In the genomic region with DNA sequence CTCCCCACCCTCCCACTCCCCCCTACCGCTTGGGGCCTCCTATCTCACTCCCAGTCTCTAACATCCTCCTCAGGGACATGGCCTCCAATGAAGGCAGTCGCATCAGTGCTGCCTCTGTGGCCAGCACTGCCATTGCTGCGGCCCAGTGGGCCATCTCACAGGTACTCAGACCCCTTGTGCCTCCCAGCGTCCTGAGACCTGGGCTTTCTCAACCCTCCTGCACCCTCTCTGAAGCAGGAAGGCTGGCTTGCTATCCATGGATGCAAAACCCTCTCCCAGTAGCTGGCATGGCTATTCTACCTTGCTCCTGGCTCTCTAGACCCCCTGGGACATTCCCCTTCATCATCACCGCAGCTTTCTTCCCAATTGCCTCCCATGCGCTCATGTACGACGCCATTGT, we compare ENCODE assay signal across 23 cellular contexts. TPM values are rescaled to one million over a fixed set of nuclear protein-coding genes. Genes with fewer than 3 reads are reported as not detected.
DNase-seq lines count a peak whose midpoint lies in the region; ATAC-seq, FAIRE-seq and TF ChIP-seq lines count a peak whose summit lies in the region.
"Had no signal": no experiment of that assay in that cellular context is flagged by ENCODE, and none has a peak within 500 bp of the region (broad histone marks: within the 10 kb centered on the region; RNA-seq: fewer than 3 reads in every experiment).

No MANE protein-coding gene starts in this region.

- intact Hi-C loops in kidney (cut with DNase I) (no loop called here), aorta (cut with DNase I) (no loop called here), mucosa of descending colon (cut with DNase I, micrococcal nuclease) (no loop called here)

- no peak overlapping the region for H3K4me3 ChIP-seq in kidney (ENCODE audit: low read length in 2 of 2)
- no peak overlapping the region for H3K4me3 ChIP-seq in aorta (ENCODE audit: low read length in 2 of 2)
- H3K4me3 ChIP-seq in mucosa of descending colon = no peak overlapping the region
- H3K4me3 ChIP-seq: GM23338 had no signal

- ATAC-seq in aorta (ENCODE audit: low FRiP score) = no peak
- no peak for ATAC-seq in mucosa of descending colon
- ATAC-seq: GM23338 had no signal

- peaks cover 5% of the 10 kb centered on the region; the same call in 1 of the 2 replicates for H3K36me3 Mint-ChIP-seq in HFFc6 (ENCODE audit: low read depth)
- peaks cover 10% of the 10 kb centered on the region for H3K36me3 Mint-ChIP-seq in chondrocyte (ENCODE audit: low read depth)

- no peaks in the 10 kb centered on the region for H3K27me3 ChIP-seq in aorta (ENCODE audit: control insufficient read depth in 1 of 2, insufficient read depth in 2 of 2, low read length in 1 of 2)

- H3K4me1 ChIP-seq in kidney (ENCODE audit: control insufficient read depth in 1 of 2, insufficient read depth in 1 of 2, low read depth in 1 of 2, low read length in 2 of 2) (no peaks in the 10 kb centered on the region), aorta (ENCODE audit: control insufficient read depth in 1 of 2, insufficient read depth in 2 of 2, low read length in 2 of 2) (no peaks in the 10 kb centered on the region), mucosa of descending colon (ENCODE audit: low read depth) (no peaks in the 10 kb centered on the region)

- 85 to 87% methylated on average over 8 of the region's 8 CpGs for WGBS in aorta, 2 donors

- no peak overlapping the region for H3K27ac ChIP-seq in kidney (ENCODE audit: low read depth in 2 of 2, low read length in 2 of 2)
- no peak overlapping the region for H3K27ac ChIP-seq in aorta (ENCODE audit: low read depth in 1 of 2, low read length in 2 of 2)
- H3K27ac ChIP-seq: HL-60 had no signal

- H3K9me3 Mint-ChIP-seq in HFFc6 = no peaks in the 10 kb centered on the region
- no peaks in the 10 kb centered on the region for H3K9me3 Mint-ChIP-seq in chondrocyte (ENCODE audit: low read depth)
- H3K9me3 Mint-ChIP-seq: CD8-positive, alpha-beta memory T cell; GM23338 had no signal

- H3K4me3 Mint-ChIP-seq in HFFc6 (no peak overlapping the region), chondrocyte (ENCODE audit: unreplicated experiment) (no peak overlapping the region)
- H3K4me3 Mint-ChIP-seq: B cell; CD4-positive, CD25-positive, alpha-beta regulatory T cell; CD8-positive, alpha-beta memory T cell; GM23338 had no signal

- TF ChIP-seq CTCF in HFFc6 (IDR thresholded peaks at IDR 0.05) (no peak), chondrocyte (IDR thresholded peaks at IDR 0.05) (no peak), kidney (IDR thresholded peaks at IDR 0.05; ENCODE audit: borderline replicate concordance, extremely low read depth, insufficient read depth) (no peak), mucosa of descending colon (IDR thresholded peaks at IDR 0.05) (no peak)

- H3K27ac Mint-ChIP-seq in HFFc6 (peak overlapping the region; percentile 38; the same call in 1 of the 2 replicates), chondrocyte (ENCODE audit: unreplicated experiment) (peak overlapping the region; percentile 41)
- H3K27ac Mint-ChIP-seq: B cell; CD4-positive, CD25-positive, alpha-beta regulatory T cell; GM23338 had no signal

- H3K4me1 Mint-ChIP-seq in HFFc6 (ENCODE audit: low read depth) (peaks cover 13% of the 10 kb centered on the region), chondrocyte (ENCODE audit: low read depth) (peaks cover 3% of the 10 kb centered on the region)
- H3K4me1 Mint-ChIP-seq: B cell; CD4-positive, CD25-positive, alpha-beta regulatory T cell; CD8-positive, alpha-beta memory T cell; GM23338 had no signal

- H3K36me3 ChIP-seq in kidney (ENCODE audit: control insufficient read depth in 1 of 2, insufficient read depth in 2 of 2, low read length in 2 of 2) (peaks cover 3 to 6% of the 10 kb centered on the region in 2 donors), aorta (ENCODE audit: control insufficient read depth in 1 of 2, insufficient read depth in 2 of 2, low read length in 1 of 2) (peaks cover 0 to 4% of the 10 kb centered on the region in 2 donors), mucosa of descending colon (ENCODE audit: low read depth) (no peaks in the 10 kb centered on the region)

- FAIRE-seq in kidney (lab: Jason Lieb, UNC) = no peak
- FAIRE-seq: G401.6, GM12892, GM18507, H54, HTR-8/SVneo had no signal

- H3K27me3 Mint-ChIP-seq in HFFc6 (ENCODE audit: insufficient read depth) (peaks cover 2% of the 10 kb centered on the region), chondrocyte (ENCODE audit: low read depth) (no peaks in the 10 kb centered on the region)
- H3K27me3 Mint-ChIP-seq: B cell; CD4-positive, CD25-positive, alpha-beta regulatory T cell had no signal

- H3K9me3 ChIP-seq in kidney (ENCODE audit: control insufficient read depth in 1 of 2, low read length in 2 of 2) (no peaks in the 10 kb centered on the region), aorta (ENCODE audit: control insufficient read depth, low read length) (no peaks in the 10 kb centered on the region), mucosa of descending colon (no peaks in the 10 kb centered on the region)

- DNase-seq in HFFc6 = no peak
- DNase-seq in chondrocyte (ENCODE audit: low spot score) = peak; percentile 73
- peak; percentile 43 for DNase-seq in kidney
- DNase-seq in aorta = peak; percentile 6 to 34
- no peak for DNase-seq in EL
- no peak for DNase-seq in mucosa of descending colon
- DNase-seq: C1 segment of cervical spinal cord; CD4-positive, CD25-positive, alpha-beta regulatory T cell; CD8-positive, alpha-beta memory T cell; COR-L47; DMS 273 treated with DMSO at 0.1 percent for 48 hours; DMS53; DND-41; HCEC 1CT; IMR-90 had no signal

- no peak overlapping the region for H3K9ac ChIP-seq in kidney (ENCODE audit: low read length in 2 of 2)

RNA-seq across cellular contexts. Expression of gene UBA1, which starts 13.3 kb away (rescaled TPM):
- 100 to 1,000 TPM; 268 to 291 (median 282) TPM for total RNA-seq in HFFc6 (2021; fragmentation: NEBNext Ultra II Directional; extraction: Animal tissue kit (Norgen Biotek cat#: 25700))
- total RNA-seq in chondrocyte (299 to 312 TPM (median 311 TPM) in 3 replicates), kidney (218 TPM), aorta (100 to 1,000 TPM; 160 to 167 TPM), mucosa of descending colon (100 to 1,000 TPM; 160 to 198 (median 172) TPM)
- polyA plus RNA-seq in kidney (ENCODE audit: insufficient read depth, low read depth, low replicate concordance) (155 TPM), aorta (100 to 1,000 TPM in 1 of 2 donors, 10 to 100 TPM in 1; 33.8 to 109 TPM)

RNA-seq across cellular contexts. Expression of gene RBM10, which starts 35.3 kb away (rescaled TPM):
- total RNA-seq in HFFc6 (2021; fragmentation: NEBNext Ultra II Directional; extraction: Animal tissue kit (Norgen Biotek cat#: 25700)) = 10 to 100 TPM; 38.8 to 44.3 (median 41.7) TPM
- total RNA-seq in chondrocyte (29.0 to 36.3 TPM (median 29.6 TPM) in 3 replicates), kidney (31.7 TPM), aorta (10 to 100 TPM; 23.0 to 25.7 TPM), mucosa of descending colon (10 to 100 TPM; 35.2 to 40.2 (median 37.7) TPM)
- polyA plus RNA-seq in kidney (ENCODE audit: insufficient read depth, low read depth, low replicate concordance) (27.5 TPM), aorta (10 to 100 TPM in 1 of 2 donors, 1 to 10 TPM in 1; 8.4 to 46.8 TPM)

RNA-seq across cellular contexts. Expression of gene NDUFB11, which starts 35.8 kb away (rescaled TPM):
- total RNA-seq in HFFc6 (2021; fragmentation: NEBNext Ultra II Directional; extraction: Animal tissue kit (Norgen Biotek cat#: 25700)) = 10 to 100 TPM; 80.0 to 88.8 (median 84.4) TPM
- 60.7 to 65.4 TPM (median 60.8 TPM) in 3 replicates for total RNA-seq in chondrocyte
- 70.7 TPM for total RNA-seq in kidney
- polyA plus RNA-seq in kidney (ENCODE audit: insufficient read depth, low read depth, low replicate concordance) = 215 TPM
- 10 to 100 TPM; 33.7 to 40.3 TPM for total RNA-seq in aorta
- 10 to 100 TPM; 65.7 to 69.5 TPM for polyA plus RNA-seq in aorta
- 10 to 100 TPM; 57.6 to 72.2 (median 71.6) TPM for total RNA-seq in mucosa of descending colon

RNA-seq across cellular contexts. Expression of gene CDK16, which starts 38.1 kb away (rescaled TPM):
- 100 to 1,000 TPM; 106 to 128 (median 114) TPM for total RNA-seq in HFFc6 (2021; fragmentation: NEBNext Ultra II Directional; extraction: Animal tissue kit (Norgen Biotek cat#: 25700))
- total RNA-seq in chondrocyte (172 to 183 TPM (median 179 TPM) in 3 replicates), kidney (96.1 TPM), aorta (10 to 100 TPM; 52.5 to 61.3 TPM), mucosa of descending colon (100 to 1,000 TPM in 2 of 3 donors, 10 to 100 TPM in 1; 81.9 to 111 (median 109) TPM)
- polyA plus RNA-seq in kidney (ENCODE audit: insufficient read depth, low read depth, low replicate concordance) (89.1 TPM), aorta (10 to 100 TPM; 14.0 to 45.5 TPM)

RNA-seq across cellular contexts. Expression of gene USP11, which starts 52.5 kb away (rescaled TPM):
- total RNA-seq in HFFc6 (2021; fragmentation: NEBNext Ultra II Directional; extraction: Animal tissue kit (Norgen Biotek cat#: 25700)) = 10 to 100 TPM; 55.2 to 68.7 (median 62.8) TPM
- total RNA-seq in chondrocyte (151 to 189 TPM (median 157 TPM) in 3 replicates), kidney (91.6 TPM), aorta (10 to 100 TPM; 68.9 to 90.3 TPM), mucosa of descending colon (10 to 100 TPM; 23.9 to 51.6 (median 27.7) TPM)
- polyA plus RNA-seq in kidney (ENCODE audit: insufficient read depth, low read depth, low replicate concordance) (30.9 TPM), aorta (10 to 100 TPM; 15.3 to 79.0 TPM)

Comparison
In these comparisons a context has a peak if more than half of its experiments do, and no peak if none do; other contexts are left out.
1. DNase-seq: peak in chondrocyte (single experiment), kidney (single experiment) and aorta (2 of 2); none in HFFc6 (single experiment), EL (single experiment) and mucosa of descending colon (0 of 3).